ENCODE assay signal across 20 cellular contexts in genomic region chr7:117810642-117811512, GRCh38.
A peak's percentile ranks its signal among the peaks of the same experiment; 100 is the strongest.
DNase-seq lines count a peak whose midpoint lies in the region; ATAC-seq and TF ChIP-seq lines count a peak whose summit lies in the region.
"Had no signal": no experiment of that assay in that cellular context is flagged by ENCODE, and none has a peak within 500 bp of the region (broad histone marks: within the 10 kb centered on the region; RNA-seq: fewer than 3 reads in every experiment).

No MANE protein-coding gene starts in this region.

- H3K9me3 ChIP-seq in neural cell (ENCODE audit: low read length): no peaks in the 10 kb centered on the region
- no peaks in the 10 kb centered on the region for H3K9me3 ChIP-seq in transverse colon
- H3K9me3 ChIP-seq in sigmoid colon: no peaks in the 10 kb centered on the region
- H3K9me3 ChIP-seq: breast epithelium, gastroesophageal sphincter, mucosa of descending colon, pancreas had no signal

- H3K4me2 ChIP-seq in neural cell (ENCODE audit: low read length): no peak overlapping the region

- no peaks in the 10 kb centered on the region for H3K9me3 Mint-ChIP-seq in stimulated activated naive CD8-positive, alpha-beta T cell treated with anti-CD3 and anti-CD28 coated beads, Interleukin-15, amount 100 ng/mL, for 72 hours
- H3K9me3 Mint-ChIP-seq: activated B cell treated with CpG ODN at 0.5 μM for 24 hours, IgD-negative memory B cell had no signal

- in situ Hi-C loops in transverse colon (cut with MboI; ENCODE audit: low pct_ligation_motif_present in 1 of 4, low pct_unique_long_range_greater_than_20kb in 1 of 4, low sequenced_read_pairs in 3 of 4): no loop called here

- no peak overlapping the region for H3K9ac ChIP-seq in neural cell (ENCODE audit: low read length)

- no peak overlapping the region for H3K4me3 Mint-ChIP-seq in stimulated activated naive CD8-positive, alpha-beta T cell treated with anti-CD3 and anti-CD28 coated beads, Interleukin-15, amount 100 ng/mL, for 72 hours
- H3K4me3 Mint-ChIP-seq: activated B cell treated with CpG ODN at 0.5 μM for 24 hours, IgD-negative memory B cell had no signal

- TF ChIP-seq POLR2A in transverse colon (IDR thresholded peaks at IDR 0.05) (no peak), sigmoid colon (IDR thresholded peaks at IDR 0.05) (no peak)

- DNase-seq in ELR (ENCODE audit: low read depth): peak; percentile 71
- peak; percentile 84 for DNase-seq in NCI-H69 (lab: John Stamatoyannopoulos, UW)
- no peak for DNase-seq in epithelial cell of prostate (ENCODE audit: low read depth, low spot score)
- DNase-seq in stimulated activated naive CD8-positive, alpha-beta T cell treated with anti-CD3 and anti-CD28 coated beads, Interleukin-15, amount 100 ng/mL, for 72 hours: no peak
- DNase-seq in transverse colon: no peak
- no peak for DNase-seq in sigmoid colon
- DNase-seq: activated B cell treated with CpG ODN at 0.5 μM for 24 hours; activated naive CD4-positive, alpha-beta T cell; mucosa of descending colon; NCI-H1092; NCI-H226; PC-3; stimulated activated naive CD4-positive, alpha-beta T cell; SW 1271 had no signal

- TF ChIP-seq EP300 in neural cell (conservative IDR thresholded peaks at IDR 0.05; ENCODE audit: poor library complexity, severe bottlenecking) (no peak), transverse colon (IDR thresholded peaks at IDR 0.05; ENCODE audit: low read depth) (no peak), sigmoid colon (IDR thresholded peaks at IDR 0.05) (no peak)

- H3K27me3 ChIP-seq in neural cell (ENCODE audit: insufficient read depth, low read depth, low read length) (no peaks in the 10 kb centered on the region), transverse colon (no peaks in the 10 kb centered on the region), sigmoid colon (no peaks in the 10 kb centered on the region)
- H3K27me3 ChIP-seq: breast epithelium, gastroesophageal sphincter, pancreas had no signal

- intact Hi-C loops in transverse colon (cut with DNase I; ENCODE audit: low total_unique reads): no loop called here
- intact Hi-C loops in sigmoid colon (cut with DNase I): no loop called here

- peaks cover 3% of the 10 kb centered on the region for H3F3A ChIP-seq in neural cell (ENCODE audit: insufficient read depth, low read length, poor library complexity, severe bottlenecking)

- no peak overlapping the region for H2AFZ ChIP-seq in neural cell (ENCODE audit: low read depth, low read length)

- no peaks in the 10 kb centered on the region for H3K79me2 ChIP-seq in neural cell (replicated peaks; ENCODE audit: insufficient read depth, low read length)

- no peak for TF ChIP-seq RAD21 in neural cell (conservative IDR thresholded peaks at IDR 0.05)

- 84 to 86% methylated on average over 6 of the region's 6 CpGs for WGBS in transverse colon (ENCODE audit: low coverage in 1 of 2), 2 donors
- WGBS in sigmoid colon, 2 donors: 93% methylated on average over 6 of the region's 6 CpGs

- no peaks in the 10 kb centered on the region for H4K20me1 ChIP-seq in neural cell (ENCODE audit: insufficient read depth)

- no peaks in the 10 kb centered on the region for H3K4me1 Mint-ChIP-seq in stimulated activated naive CD8-positive, alpha-beta T cell treated with anti-CD3 and anti-CD28 coated beads, Interleukin-15, amount 100 ng/mL, for 72 hours
- H3K4me1 Mint-ChIP-seq: activated B cell treated with CpG ODN at 0.5 μM for 24 hours, IgD-negative memory B cell had no signal

- ATAC-seq in HG02885 (IDR thresholded peaks at IDR 0.05; ENCODE audit: poor library complexity, unreplicated experiment): no peak
- no peak for ATAC-seq in stimulated activated naive CD8-positive, alpha-beta T cell treated with anti-CD3 and anti-CD28 coated beads, Interleukin-15, amount 100 ng/mL, for 72 hours
- ATAC-seq: gastroesophageal sphincter, PC-3 had no signal

- H3K9me2 ChIP-seq in neural cell (ENCODE audit: insufficient read depth, low read length): no peaks in the 10 kb centered on the region

- H3K27ac ChIP-seq in epithelial cell of prostate (peak overlapping the region; percentile 14), neural cell (ENCODE audit: low read length) (peak overlapping the region; percentile 72), transverse colon (no peak overlapping the region), sigmoid colon (no peak overlapping the region)
- H3K27ac ChIP-seq: breast epithelium, gastroesophageal sphincter, pancreas had no signal

- TF ChIP-seq CTCF in neural cell (IDR thresholded peaks at IDR 0.05; ENCODE audit: poor library complexity, severe bottlenecking) (no peak), transverse colon (IDR thresholded peaks at IDR 0.05) (no peak), sigmoid colon (IDR thresholded peaks at IDR 0.05) (no peak)

- H3K4me1 ChIP-seq in transverse colon (peaks cover 0 to 21% (median 0%) of the 10 kb centered on the region in 4 donors), sigmoid colon (peaks cover 0 to 15% (median 9%) of the 10 kb centered on the region in 4 donors)
- H3K4me1 ChIP-seq: breast epithelium had no signal

- no peak overlapping the region for H3K27ac Mint-ChIP-seq in stimulated activated naive CD8-positive, alpha-beta T cell treated with anti-CD3 and anti-CD28 coated beads, Interleukin-15, amount 100 ng/mL, for 72 hours
- H3K27ac Mint-ChIP-seq: activated B cell treated with CpG ODN at 0.5 μM for 24 hours, IgD-negative memory B cell had no signal

- H3K36me3 ChIP-seq in neural cell (ENCODE audit: insufficient read depth, low read length): no peaks in the 10 kb centered on the region
- H3K36me3 ChIP-seq in transverse colon: no peaks in the 10 kb centered on the region
- no peaks in the 10 kb centered on the region for H3K36me3 ChIP-seq in sigmoid colon
- H3K36me3 ChIP-seq: breast epithelium, gastroesophageal sphincter, pancreas had no signal

- H3K4me3 ChIP-seq in neural cell (ENCODE audit: low read length): no peak overlapping the region
- H3K4me3 ChIP-seq in transverse colon: no peak overlapping the region
- no peak overlapping the region for H3K4me3 ChIP-seq in sigmoid colon
- H3K4me3 ChIP-seq: breast epithelium, gastroesophageal sphincter, mucosa of descending colon, pancreas had no signal

- H3K27me3 Mint-ChIP-seq in stimulated activated naive CD8-positive, alpha-beta T cell treated with anti-CD3 and anti-CD28 coated beads, Interleukin-15, amount 100 ng/mL, for 72 hours: no peaks in the 10 kb centered on the region
- H3K27me3 Mint-ChIP-seq: activated B cell treated with CpG ODN at 0.5 μM for 24 hours, IgD-negative memory B cell had no signal

TF ChIP-seq in neural cell, 6 proteins besides CTCF, POLR2A, EP300 and RAD21:
- TF ChIP-seq POLR2AphosphoS5 (IDR thresholded peaks at IDR 0.05): no peak
- no peak for TF ChIP-seq MXI1 (conservative IDR thresholded peaks at IDR 0.05; ENCODE audit: poor library complexity, severe bottlenecking)
- no peak for TF ChIP-seq SMC3 (conservative IDR thresholded peaks at IDR 0.05; ENCODE audit: poor library complexity)
- no peak for TF ChIP-seq TAF1 (IDR thresholded peaks at IDR 0.05; ENCODE audit: low read depth)
- no peak for TF ChIP-seq REST (IDR thresholded peaks at IDR 0.05; ENCODE audit: borderline replicate concordance)
- TF ChIP-seq EZH2 (IDR thresholded peaks at IDR 0.05; ENCODE audit: borderline replicate concordance, insufficient read depth, low read length, poor library complexity, severe bottlenecking): no peak

Comparison
In these comparisons a context has a peak if more than half of its experiments do, and no peak if none do; other contexts are left out.
1. DNase-seq: peak in ELR (single experiment) and NCI-H69 (single experiment); none in epithelial cell of prostate (single experiment), stimulated activated naive CD8-positive, alpha-beta T cell treated with anti-CD3 and anti-CD28 coated beads, Interleukin-15, amount 100 ng/mL, for 72 hours (0 of 2), transverse colon (single experiment) and sigmoid colon (single experiment).
2. H3K27ac ChIP-seq: peak in epithelial cell of prostate (single experiment) and neural cell (single experiment); none in transverse colon (0 of 4) and sigmoid colon (0 of 4).